In the genomic region with DNA sequence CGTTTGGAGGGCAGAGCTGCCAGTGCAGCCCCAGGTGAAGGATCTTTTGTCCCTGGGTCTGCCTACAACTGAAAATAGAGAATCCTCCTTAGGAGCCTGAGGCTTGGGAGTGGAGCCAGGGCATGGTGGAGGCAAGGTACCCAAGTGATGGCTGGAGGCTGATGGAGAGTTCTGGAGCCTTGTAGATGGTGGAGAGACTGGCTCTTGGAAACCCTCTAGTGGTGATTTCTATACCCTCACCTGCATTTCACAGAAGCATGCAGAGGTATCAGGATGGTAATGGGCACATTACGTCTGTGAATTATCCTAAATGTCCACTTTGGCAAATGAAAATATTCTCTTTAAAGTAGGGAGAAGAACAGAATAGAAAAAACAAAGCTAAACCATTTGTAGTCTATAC, we compare ENCODE assay signal across 8 cellular contexts.
DNase-seq lines count a peak whose midpoint lies in the region; TF ChIP-seq lines count a peak whose summit lies in the region.

No MANE protein-coding gene starts in this region.

- no peak overlapping the region for H3K4me3 ChIP-seq in HFF-Myc (replicated peaks; ENCODE audit: low read depth, low read length)
- no peak overlapping the region for H3K4me3 ChIP-seq in OCI-LY3 (ENCODE audit: low read length)

- no peak overlapping the region for H3K27ac ChIP-seq in OCI-LY3 (ENCODE audit: low read length)

- DNase-seq in SKM-1 treated with dmso at 0.1 percent for 144 hours (lab: John Stamatoyannopoulos, UW; ENCODE audit: unreplicated experiment), result peak; percentile 53
- no peak for DNase-seq in SKM-1 (lab: John Stamatoyannopoulos, UW; ENCODE audit: unreplicated experiment)
- no peak for DNase-seq in HFF-Myc (ENCODE audit: extremely low read depth, low read depth)
- DNase-seq in iPS-NIHi11 (ENCODE audit: low spot score), result peak; percentile 52
- DNase-seq in NOMO-1 (lab: John Stamatoyannopoulos, UW; ENCODE audit: unreplicated experiment in 2 of 2), result no peak
- DNase-seq in activated gamma-delta T cell (lab: John Stamatoyannopoulos, UW), result no peak
- DNase-seq in DMS114 treated with DMSO at 0.1 percent for 48 hours (lab: John Stamatoyannopoulos, UW; ENCODE audit: unreplicated experiment), result no peak

- H2AFZ ChIP-seq in OCI-LY3 (ENCODE audit: low read depth, low read length), result no peak overlapping the region

- H3K4me2 ChIP-seq in OCI-LY3 (ENCODE audit: low read length), result no peak overlapping the region

- H3K9ac ChIP-seq in OCI-LY3 (ENCODE audit: low read length), result no peak overlapping the region

- H4K20me1 ChIP-seq in OCI-LY3 (ENCODE audit: insufficient read depth, low read length), result no peaks in the 10 kb centered on the region

- H3K79me2 ChIP-seq in OCI-LY3 (ENCODE audit: low read length), result no peaks in the 10 kb centered on the region

- H3K9me3 ChIP-seq in OCI-LY3 (ENCODE audit: insufficient read depth, low read length), result no peaks in the 10 kb centered on the region

- no peaks in the 10 kb centered on the region for H3K4me1 ChIP-seq in OCI-LY3 (ENCODE audit: low read length)

- no peaks in the 10 kb centered on the region for H3K36me3 ChIP-seq in OCI-LY3 (replicated peaks; ENCODE audit: low read depth, low read length)

- H3K27me3 ChIP-seq in OCI-LY3 (ENCODE audit: low read depth, low read length), result no peaks in the 10 kb centered on the region; the same call in 1 of the 2 replicates

- TF ChIP-seq CTCF in HFF-Myc (IDR thresholded peaks at IDR 0.05; ENCODE audit: low read depth, low read length, missing control alignments) (peak; percentile 66), OCI-LY3 (IDR thresholded peaks at IDR 0.05; ENCODE audit: low read depth, low read length) (peak; percentile 66)

Comparison
In these comparisons a context has a peak if more than half of its experiments do, and no peak if none do; other contexts are left out.
1. DNase-seq: peak in SKM-1 treated with dmso at 0.1 percent for 144 hours (single experiment) and iPS-NIHi11 (single experiment); none in SKM-1 (single experiment), HFF-Myc (single experiment), NOMO-1 (0 of 2), activated gamma-delta T cell (single experiment) and DMS114 treated with DMSO at 0.1 percent for 48 hours (single experiment).